In genomic region chr2:104873689-104874054, GRCh38 we compare ENCODE assay signal across 8 cellular contexts. TPM values are rescaled to one million over a fixed set of nuclear protein-coding genes. Genes with fewer than 3 reads are reported as not detected.
A peak's percentile ranks its signal among the peaks of the same experiment; 100 is the strongest.
DNase-seq lines count a peak whose midpoint lies in the region; ATAC-seq and TF ChIP-seq lines count a peak whose summit lies in the region.

No MANE protein-coding gene starts in this region.

- no peak overlapping the region for H3K27ac ChIP-seq in naive thymus-derived CD4-positive, alpha-beta T cell (ENCODE audit: low read depth, low read length)

- ATAC-seq in activated naive CD8-positive, alpha-beta T cell treated with anti-CD3 and anti-CD28 coated beads, Interleukin-2, amount 10 ng/mL, durations not matched to agents 7 days and 5 days (ENCODE audit: low read depth), result no peak
- no peak for ATAC-seq in naive thymus-derived CD4-positive, alpha-beta T cell
- ATAC-seq in HG02973 (IDR thresholded peaks at IDR 0.05; ENCODE audit: unreplicated experiment), result no peak

- in situ Hi-C loops in HAP-1 (cut with MboI; ENCODE audit: low sequenced_read_pairs), result loop anchor here (25.0 kb wide), 1 partner anchor 464 kb away; the partner anchor contains the start of genes C2orf49 and TGFBRAP1

- H3K4me3 ChIP-seq in BJ (ENCODE audit: low read depth, low read length) (peak overlapping the region; percentile 38; the same call in 1 of the 2 replicates), HAP-1 (peak overlapping the region; percentile 35)
- H3K4me3 ChIP-seq in naive thymus-derived CD4-positive, alpha-beta T cell (ENCODE audit: low read length), result no peak overlapping the region

- H3K4me3 Mint-ChIP-seq in activated naive CD8-positive, alpha-beta T cell treated with anti-CD3 and anti-CD28 coated beads, Interleukin-2, amount 10 ng/mL, durations not matched to agents 7 days and 5 days, result peak overlapping the region; percentile 67
- H3K4me3 Mint-ChIP-seq in naive thymus-derived CD4-positive, alpha-beta T cell, result peak overlapping the region in 8 of 10 donors; percentile 29 to 76 (median 48)

- no peaks in the 10 kb centered on the region for H3K9me3 Mint-ChIP-seq in activated naive CD8-positive, alpha-beta T cell treated with anti-CD3 and anti-CD28 coated beads, Interleukin-2, amount 10 ng/mL, durations not matched to agents 7 days and 5 days
- H3K9me3 Mint-ChIP-seq in naive thymus-derived CD4-positive, alpha-beta T cell, result no peaks in the 10 kb centered on the region

- CTCF ChIA-PET in BJ (lab: Yijun Ruan, JAX), result interaction anchor here (2.0 kb wide), 1 partner anchor 8 kb away, joined by 6 read pairs; no protein-coding TSS in a partner anchor
- CTCF ChIA-PET in naive thymus-derived CD4-positive, alpha-beta T cell (lab: Charles Lee), result no interaction called here

- H3K27me3 ChIP-seq in BJ (ENCODE audit: control insufficient read depth, insufficient read depth, low read length) (peaks cover 18% of the 10 kb centered on the region), HAP-1 (ENCODE audit: low read depth) (no peaks in the 10 kb centered on the region)
- H3K27me3 ChIP-seq in naive thymus-derived CD4-positive, alpha-beta T cell (ENCODE audit: control insufficient read depth in 2 of 2, insufficient read depth in 2 of 2, low read length in 2 of 2), result peaks cover 0 to 3% of the 10 kb centered on the region in 2 donors

- TF ChIP-seq CTCF in BJ (IDR thresholded peaks at IDR 0.05; ENCODE audit: insufficient read depth, low read depth, low read length), result no peak

- intact Hi-C loops in naive thymus-derived CD4-positive, alpha-beta T cell (cut with micrococcal nuclease), result loop anchor here in 1 of 2 donors (5.0 to 10.0 kb wide), 2 partner anchors 459 to 1711 kb away; no protein-coding TSS in a partner anchor

- H3K36me3 ChIP-seq in BJ (ENCODE audit: control insufficient read depth, insufficient read depth, low read length) (no peaks in the 10 kb centered on the region), HAP-1 (replicated peaks) (no peaks in the 10 kb centered on the region)
- no peaks in the 10 kb centered on the region for H3K36me3 ChIP-seq in naive thymus-derived CD4-positive, alpha-beta T cell (ENCODE audit: control insufficient read depth in 2 of 3, insufficient read depth in 3 of 3, low read length in 3 of 3)

- peaks cover 7% of the 10 kb centered on the region for H3K4me1 Mint-ChIP-seq in activated naive CD8-positive, alpha-beta T cell treated with anti-CD3 and anti-CD28 coated beads, Interleukin-2, amount 10 ng/mL, durations not matched to agents 7 days and 5 days
- peaks cover 0 to 18% (median 12%) of the 10 kb centered on the region in 7 donors for H3K4me1 Mint-ChIP-seq in naive thymus-derived CD4-positive, alpha-beta T cell

- DNase-seq in BJ (ENCODE audit: low read depth) (no peak), HAP-1 (ENCODE audit: low spot score in 2 of 2) (no peak), NCI-H446 treated with DMSO at 0.1 percent for 48 hours (lab: John Stamatoyannopoulos, UW) (no peak), occipital lobe (lab: John Stamatoyannopoulos, UW) (no peak)
- DNase-seq in activated naive CD8-positive, alpha-beta T cell treated with anti-CD3 and anti-CD28 coated beads, Interleukin-2, amount 10 ng/mL, durations not matched to agents 7 days and 5 days, result no peak
- no peak for DNase-seq in naive thymus-derived CD4-positive, alpha-beta T cell
- DNase-seq in NK-92 treated with Interleukin-12 subunit alpha and Interleukin-12 subunit beta, amount 100 ng/mL, for 24 hours (lab: John Stamatoyannopoulos, UW), result no peak

- POLR2A ChIA-PET in BJ (lab: Charles Lee), result no interaction called here
- POLR2A ChIA-PET in activated naive CD8-positive, alpha-beta T cell treated with anti-CD3 and anti-CD28 coated beads, Interleukin-2, amount 10 ng/mL, durations not matched to agents 7 days and 5 days (lab: Charles Lee), result no interaction called here
- POLR2A ChIA-PET in naive thymus-derived CD4-positive, alpha-beta T cell (lab: Charles Lee), result no interaction called here

- peaks cover 83% of the 10 kb centered on the region for H3K27me3 Mint-ChIP-seq in activated naive CD8-positive, alpha-beta T cell treated with anti-CD3 and anti-CD28 coated beads, Interleukin-2, amount 10 ng/mL, durations not matched to agents 7 days and 5 days
- H3K27me3 Mint-ChIP-seq in naive thymus-derived CD4-positive, alpha-beta T cell, result peaks cover 46 to 72% (median 61%) of the 10 kb centered on the region in 5 donors

- H3K4me1 ChIP-seq in HAP-1, result peaks cover 8% of the 10 kb centered on the region
- H3K4me1 ChIP-seq in naive thymus-derived CD4-positive, alpha-beta T cell (ENCODE audit: control insufficient read depth in 2 of 2, insufficient read depth in 2 of 2, low read length in 2 of 2), result no peaks in the 10 kb centered on the region

- no peaks in the 10 kb centered on the region for H3K9me3 ChIP-seq in HAP-1
- H3K9me3 ChIP-seq in naive thymus-derived CD4-positive, alpha-beta T cell (ENCODE audit: control insufficient read depth in 2 of 3, low read length in 3 of 3), result no peaks in the 10 kb centered on the region

- no peaks in the 10 kb centered on the region for H3K36me3 Mint-ChIP-seq in activated naive CD8-positive, alpha-beta T cell treated with anti-CD3 and anti-CD28 coated beads, Interleukin-2, amount 10 ng/mL, durations not matched to agents 7 days and 5 days
- no peaks in the 10 kb centered on the region for H3K36me3 Mint-ChIP-seq in naive thymus-derived CD4-positive, alpha-beta T cell

- no peak overlapping the region for H3K27ac Mint-ChIP-seq in activated naive CD8-positive, alpha-beta T cell treated with anti-CD3 and anti-CD28 coated beads, Interleukin-2, amount 10 ng/mL, durations not matched to agents 7 days and 5 days
- no peak overlapping the region for H3K27ac Mint-ChIP-seq in naive thymus-derived CD4-positive, alpha-beta T cell

RNA-seq across cellular contexts. Expression of gene POU3F3, which starts 19.8 kb away (rescaled TPM):
- polyA plus RNA-seq in BJ (2011; rRNA removed), result not detected in 2 replicates
- not detected in 2 replicates for polyA minus RNA-seq in BJ (2011; rRNA and poly(A)+ RNA removed)
- total RNA-seq in activated naive CD8-positive, alpha-beta T cell treated with anti-CD3 and anti-CD28 coated beads, Interleukin-2, amount 10 ng/mL, durations not matched to agents 7 days and 5 days, result not detected
- not detected for total RNA-seq in naive thymus-derived CD4-positive, alpha-beta T cell
- polyA plus RNA-seq in naive thymus-derived CD4-positive, alpha-beta T cell, result not detected
- total RNA-seq in occipital lobe, result 274 TPM

Comparison
In these comparisons a context has a peak if more than half of its experiments do, and no peak if none do; other contexts are left out.
1. RNA of gene POU3F3, which starts 19.8 kb away (total RNA-seq): 274 TPM in occipital lobe (single experiment); not detected in activated naive CD8-positive, alpha-beta T cell treated with anti-CD3 and anti-CD28 coated beads, Interleukin-2, amount 10 ng/mL, durations not matched to agents 7 days and 5 days and not detected in naive thymus-derived CD4-positive, alpha-beta T cell; every median in the first group is over 100 times any median in the second.